16 cellular contexts compared by ENCODE assay signal in genomic region chr5:152987156-152987555, GRCh38.
"Had no signal": no experiment of that assay in that cellular context is flagged by ENCODE, and none has a peak within 500 bp of the region (broad histone marks: within the 10 kb centered on the region; RNA-seq: fewer than 3 reads in every experiment).

No MANE protein-coding gene starts in this region.

- DNase-seq: activated CD4-positive, alpha-beta T cell treated with anti-CD3 and anti-CD28 coated beads for 36 hours; activated CD4-positive, CD25-positive, alpha-beta regulatory T cell; activated naive CD4-positive, alpha-beta T cell; activated T-cell treated with anti-CD3 and anti-CD28 coated beads for 4 hours; activated T-cell treated with anti-CD3 and anti-CD28 coated beads, Interleukin-2, amount 50 U/mL, for 72 hours; cerebellar nuclear complex; colonic mucosa; effector CD8-positive, alpha-beta T cell; esophagus squamous epithelium; foreskin melanocyte; heart right ventricle; left ventricle myocardium inferior; right lobe of liver; stimulated activated CD4-positive, alpha-beta T cell treated with anti-CD3 and anti-CD28 coated beads, Interleukin-2, amount 100 ng/mL, for 48 hours; stimulated activated naive CD4-positive, alpha-beta T cell treated with Interleukin-2 at 50 U/mL for 16 hours; upper lobe of left lung had no signal
